Comparison of ENCODE assay signal across 16 cellular contexts in the genomic region with DNA sequence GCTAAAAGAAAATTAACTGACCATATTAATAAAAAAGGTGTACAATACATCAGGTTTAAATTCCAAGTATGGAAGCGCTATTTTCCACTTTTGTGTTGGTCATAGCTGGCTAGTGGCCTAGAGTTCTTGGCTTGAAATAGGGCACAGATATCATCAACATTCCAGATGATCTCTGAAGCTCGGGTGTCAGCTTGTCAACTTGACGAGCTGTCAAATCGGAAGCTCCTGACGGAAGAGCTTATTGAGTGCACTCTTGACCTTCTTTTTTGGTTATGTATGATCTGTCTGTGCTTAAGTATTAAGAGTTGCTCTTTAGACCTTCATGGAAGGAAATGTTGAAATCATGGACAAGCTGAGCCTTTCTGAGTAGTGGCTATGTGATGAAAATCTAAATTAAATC.
"Had no signal": no experiment of that assay in that cellular context is flagged by ENCODE, and none has a peak within 500 bp of the region (broad histone marks: within the 10 kb centered on the region; RNA-seq: fewer than 3 reads in every experiment).

No MANE protein-coding gene starts in this region.

- H3K4me3 ChIP-seq: cardiac muscle cell, colonic mucosa, lower lobe of right lung, pancreas, thyroid gland had no signal

- ATAC-seq: activated CD8-positive, alpha-beta T cell treated with anti-CD3 and anti-CD28 coated beads, Interleukin-2, amount 10 ng/mL, durations not matched to agents 7 days and 5 days; activated naive CD4-positive, alpha-beta T cell treated with anti-CD3 and anti-CD28 coated beads, Interleukin-2, amount 50 U/mL, for 72 hours; foreskin keratinocyte; lower lobe of right lung; pancreas; stimulated activated memory B cell treated with anti-CD40 and anti-IgM and Interleukin-4, amounts not matched to agents 10 μg/mL and 1 μg/mL and 100 μg/mL, for 72 hours had no signal

- H3K9me3 Mint-ChIP-seq: activated B cell treated with CpG ODN at 0.5 μM for 24 hours; activated naive CD4-positive, alpha-beta T cell treated with anti-CD3 and anti-CD28 coated beads, Interleukin-2, amount 50 U/mL, for 72 hours; stimulated activated memory B cell treated with anti-CD40 and anti-IgM and Interleukin-4, amounts not matched to agents 10 μg/mL and 1 μg/mL and 100 μg/mL, for 72 hours had no signal

- H3K4me1 ChIP-seq: colonic mucosa, foreskin keratinocyte, lower lobe of right lung, pancreas had no signal

- H3K27me3 ChIP-seq: cardiac muscle cell, colonic mucosa, foreskin keratinocyte, pancreas, thyroid gland had no signal

- H3K27ac Mint-ChIP-seq: activated B cell treated with CpG ODN at 0.5 μM for 24 hours; activated CD8-positive, alpha-beta T cell treated with anti-CD3 and anti-CD28 coated beads, Interleukin-2, amount 10 ng/mL, durations not matched to agents 7 days and 5 days; activated naive CD4-positive, alpha-beta T cell treated with anti-CD3 and anti-CD28 coated beads, Interleukin-2, amount 50 U/mL, for 72 hours; stimulated activated memory B cell treated with anti-CD40 and anti-IgM and Interleukin-4, amounts not matched to agents 10 μg/mL and 1 μg/mL and 100 μg/mL, for 72 hours had no signal

- DNase-seq: activated B cell treated with CpG ODN at 0.5 μM for 24 hours; activated CD4-positive, alpha-beta T cell treated with anti-CD3 and anti-CD28 coated beads for 48 hours; activated CD8-positive, alpha-beta memory T cell treated with anti-CD3 and anti-CD28 coated beads, Interleukin-2, amount 50 U/mL, for 4 hours; activated CD8-positive, alpha-beta T cell treated with anti-CD3 and anti-CD28 coated beads, Interleukin-2, amount 10 ng/mL, durations not matched to agents 7 days and 5 days; activated gamma-delta T cell; activated T-cell treated with anti-CD3 and anti-CD28 coated beads, Interleukin-2, amount 50 U/mL, for 48 hours; colonic mucosa; effector CD8-positive, alpha-beta T cell; foreskin keratinocyte; lower lobe of right lung; pancreas; stimulated activated CD4-positive, alpha-beta T cell treated with anti-CD3 and anti-CD28 coated beads, Interleukin-2, amount 100 ng/mL, for 48 hours had no signal

- H3K4me1 Mint-ChIP-seq: activated B cell treated with CpG ODN at 0.5 μM for 24 hours; stimulated activated memory B cell treated with anti-CD40 and anti-IgM and Interleukin-4, amounts not matched to agents 10 μg/mL and 1 μg/mL and 100 μg/mL, for 72 hours had no signal

- H3K27ac ChIP-seq: cardiac muscle cell, colonic mucosa, foreskin keratinocyte, lower lobe of right lung, pancreas had no signal

- H3K36me3 Mint-ChIP-seq: activated naive CD4-positive, alpha-beta T cell treated with anti-CD3 and anti-CD28 coated beads, Interleukin-2, amount 50 U/mL, for 72 hours; stimulated activated memory B cell treated with anti-CD40 and anti-IgM and Interleukin-4, amounts not matched to agents 10 μg/mL and 1 μg/mL and 100 μg/mL, for 72 hours had no signal

- H3K9me3 ChIP-seq: colonic mucosa, lower lobe of right lung, pancreas, thyroid gland had no signal

- H3K36me3 ChIP-seq: cardiac muscle cell, colonic mucosa, lower lobe of right lung, pancreas, thyroid gland had no signal

- H3K4me3 Mint-ChIP-seq: activated B cell treated with CpG ODN at 0.5 μM for 24 hours; activated CD8-positive, alpha-beta T cell treated with anti-CD3 and anti-CD28 coated beads, Interleukin-2, amount 10 ng/mL, durations not matched to agents 7 days and 5 days; stimulated activated memory B cell treated with anti-CD40 and anti-IgM and Interleukin-4, amounts not matched to agents 10 μg/mL and 1 μg/mL and 100 μg/mL, for 72 hours had no signal
